1 cellular context compared by ENCODE assay signal in genomic region chr2:54589038-54589339, GRCh38.
TF ChIP-seq lines count a peak whose summit lies in the region.

No MANE protein-coding gene starts in this region.

TF ChIP-seq in GM12878, 131 proteins besides CTCF, POLR2A, EP300 and RAD21 (continued from another document):
- TF ChIP-seq NFIC (IDR thresholded peaks at IDR 0.05; ENCODE audit: low read depth, low read length) (no peak), PKNOX1 (IDR thresholded peaks at IDR 0.05) (no peak), STAT1 (conservative IDR thresholded peaks at IDR 0.05) (no peak), KAT2A (conservative IDR thresholded peaks at IDR 0.05; ENCODE audit: control insufficient read depth, low read depth, low read length) (no peak), HCFC1 (IDR thresholded peaks at IDR 0.05; ENCODE audit: low read length) (no peak), SUZ12 (IDR thresholded peaks at IDR 0.05; ENCODE audit: unreplicated experiment) (no peak), IKZF2 (IDR thresholded peaks at IDR 0.05) (no peak), WRNIP1 (IDR thresholded peaks at IDR 0.05; ENCODE audit: borderline replicate concordance, low read depth, low read length) (no peak), TBL1XR1 (IDR thresholded peaks at IDR 0.05; ENCODE audit: low read depth, low read length) (no peak)
